27 cellular contexts compared by ENCODE assay signal in the genomic region with DNA sequence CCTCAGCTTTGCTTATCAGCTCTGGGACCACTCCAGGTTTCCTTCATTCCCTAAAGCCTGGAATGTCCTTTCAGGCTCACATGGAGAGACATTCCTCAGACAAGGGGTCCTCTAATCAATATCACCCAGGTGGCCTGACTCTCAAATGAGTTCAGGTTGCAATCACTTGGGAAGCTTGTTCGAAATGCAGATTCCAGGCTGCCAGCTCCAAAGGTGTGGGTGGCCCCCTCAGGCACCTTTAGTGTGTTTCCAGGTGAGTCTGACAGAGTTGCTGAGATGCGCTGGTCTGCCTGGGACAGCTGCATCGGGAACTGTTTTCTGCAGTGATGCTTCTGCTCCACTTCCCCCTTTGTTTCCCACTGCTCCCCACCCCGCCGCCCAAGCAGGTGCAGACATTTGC.
"Had no signal": no experiment of that assay in that cellular context is flagged by ENCODE, and none has a peak within 500 bp of the region (broad histone marks: within the 10 kb centered on the region; RNA-seq: fewer than 3 reads in every experiment).

No MANE protein-coding gene starts in this region.

- H3K27ac ChIP-seq: ascending aorta, body of pancreas, PC-9, SK-N-MC, VCaP had no signal

- ATAC-seq: activated naive CD4-positive, alpha-beta T cell treated with anti-CD3 and anti-CD28 coated beads, Interleukin-2, amount 50 U/mL, for 72 hours; activated T-cell treated with anti-CD3 and anti-CD28 coated beads, Interleukin-2, amount 50 U/mL, for 4 hours; T-cell had no signal

- H3K4me3 ChIP-seq: body of pancreas, PC-9, SK-N-MC had no signal

- H2AFZ ChIP-seq: PC-9 had no signal

- H3K36me3 ChIP-seq: ascending aorta, MG63 had no signal

- H3K9me3 ChIP-seq: ascending aorta, body of pancreas had no signal

- DNase-seq: activated CD4-positive, alpha-beta memory T cell treated with anti-CD3 and anti-CD28 coated beads for 36 hours; activated CD4-positive, alpha-beta T cell treated with anti-CD3 and anti-CD28 coated beads, Interleukin-2, amount 10 ng/mL, durations not matched to agents 7 days and 5 days; activated CD4-positive, CD25-positive, alpha-beta regulatory T cell; activated CD8-positive, alpha-beta memory T cell treated with anti-CD3 and anti-CD28 coated beads for 24 hours; activated effector memory CD4-positive, alpha-beta T cell treated with anti-CD3 and anti-CD28 coated beads, Interleukin-2, amount 50 U/mL, for 16 hours; activated naive CD4-positive, alpha-beta T cell treated with Interleukin-2 at 50 U/mL for 16 hours; activated naive CD8-positive, alpha-beta T cell treated with anti-CD3 and anti-CD28 coated beads, Interleukin-2, amount 50 U/mL, for 24 hours; activated T-cell treated with anti-CD3 and anti-CD28 coated beads, Interleukin-2, amount 50 U/mL, for 4 hours; amniotic stem cell; MG63; MV-4-11; NCI-H1092 treated with DMSO at 0.1 percent for 48 hours; NCI-H1417 treated with DMSO at 0.1 percent for 48 hours; NCI-H1694; NCI-H2029 treated with DMSO at 0.1 percent for 48 hours; NCI-H446; NCI-H524; PC-9; SIG-M5; T-cell; T-helper 2 cell; T1000 had no signal

- H3K4me1 ChIP-seq: body of pancreas had no signal

- H3K27me3 ChIP-seq: ascending aorta, body of pancreas had no signal

- H3K4me2 ChIP-seq: PC-9 had no signal
